Comparison of ENCODE assay signal across 40 cellular contexts in the genomic region with DNA sequence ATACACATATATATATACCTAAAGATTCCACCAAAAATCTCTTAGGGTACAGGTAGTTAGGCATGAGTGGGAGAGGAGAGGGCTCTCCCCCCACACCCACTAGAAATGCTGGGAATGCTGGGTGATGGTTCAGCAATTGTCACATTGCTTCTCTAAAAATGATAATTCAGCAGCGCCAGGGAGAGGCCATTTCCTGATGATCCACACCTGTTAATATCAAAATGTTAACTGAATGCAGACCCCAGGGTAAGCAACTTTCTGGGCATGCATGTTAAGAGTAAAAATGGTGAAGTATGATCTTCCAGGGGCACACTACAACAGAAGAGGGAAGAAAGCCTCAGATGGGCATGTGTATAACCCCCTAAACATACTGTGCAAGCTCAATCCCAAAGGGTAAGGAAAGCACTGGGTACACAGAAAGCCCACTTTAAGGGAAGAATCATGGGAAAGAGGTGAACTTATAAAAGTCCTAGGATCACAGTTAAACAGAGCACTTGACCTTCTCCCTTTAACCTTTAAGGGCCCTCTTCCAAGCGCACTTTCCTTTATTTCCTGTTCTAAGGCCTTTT.
"Had no signal": no experiment of that assay in that cellular context is flagged by ENCODE, and none has a peak within 500 bp of the region (broad histone marks: within the 10 kb centered on the region; RNA-seq: fewer than 3 reads in every experiment).

No MANE protein-coding gene starts in this region.

- H3K4me3 ChIP-seq: adrenal gland, ascending aorta, body of pancreas, breast epithelium, cardiac muscle cell had no signal

- H3K9me3 ChIP-seq: body of pancreas had no signal

- H3K4me3 Mint-ChIP-seq: activated naive CD4-positive, alpha-beta T cell treated with anti-CD3 and anti-CD28 coated beads for 36 hours; activated naive CD4-positive, alpha-beta T cell treated with anti-CD3 and anti-CD28 coated beads, Interleukin-2, amount 10 ng/mL, durations not matched to agents 7 days and 5 days; activated naive CD4-positive, alpha-beta T cell treated with anti-CD3 and anti-CD28 coated beads, Interleukin-2, amount 50 U/mL, for 24 hours; activated naive CD8-positive, alpha-beta T cell; activated naive CD8-positive, alpha-beta T cell treated with anti-CD3 and anti-CD28 coated beads for 36 hours; activated naive CD8-positive, alpha-beta T cell treated with anti-CD3 and anti-CD28 coated beads, Interleukin-2, amount 10 ng/mL, durations not matched to agents 7 days and 5 days; activated naive CD8-positive, alpha-beta T cell treated with anti-CD3 and anti-CD28 coated beads, Interleukin-2, amount 50 U/mL, for 24 hours; activated T-cell treated with anti-CD3 and anti-CD28 coated beads, Interleukin-2, amount 50 U/mL, for 24 hours; activated T-cell treated with anti-CD3 and anti-CD28 coated beads, Interleukin-2, amount 50 U/mL, for 4 hours; activated T-cell treated with anti-CD3 and anti-CD28 coated beads, Interleukin-2, amount 50 U/mL, for 72 hours; activated T-helper 1 cell treated with anti-CD3 and anti-CD28 coated beads, Interleukin-12 subunit alpha, Interleukin-12 subunit beta, Interleukin-2, Interleukin-4 antibody, amounts not matched to agents 30 ng/mL and 10 ng/mL and 1 ng/mL, durations not matched to agents 14 hours and 24 hours and 36 hours; activated T-helper 17 cell treated with anti-CD3 and anti-CD28 coated beads, Interleukin-2, amount 50 U/mL, for 72 hours; brain; central memory CD8-positive, alpha-beta T cell had no signal

- H3K4me1 ChIP-seq: adrenal gland, ascending aorta, body of pancreas, breast epithelium had no signal

- H3K27ac ChIP-seq: adrenal gland, ascending aorta, body of pancreas, brain microvascular endothelial cell, breast epithelium, cardiac muscle cell had no signal

- FAIRE-seq: astrocyte, bronchial epithelial cell had no signal

- H3K36me3 ChIP-seq: adrenal gland, ascending aorta, brain microvascular endothelial cell, breast epithelium, cardiac muscle cell had no signal

- ATAC-seq: activated naive CD4-positive, alpha-beta T cell treated with anti-CD3 and anti-CD28 coated beads, Interleukin-2, amount 50 U/mL, for 72 hours; activated naive CD8-positive, alpha-beta T cell treated with anti-CD3 and anti-CD28 coated beads, Interleukin-2, amount 50 U/mL, for 24 hours; activated T-cell treated with anti-CD3 and anti-CD28 coated beads, Interleukin-2, amount 50 U/mL, for 4 hours; activated T-cell treated with anti-CD3 and anti-CD28 coated beads, Interleukin-2, amount 50 U/mL, for 72 hours; activated T-helper 17 cell treated with anti-CD3 and anti-CD28 coated beads, Interleukin-2, amount 50 U/mL, for 72 hours; body of pancreas had no signal

- H3K4me1 Mint-ChIP-seq: activated naive CD4-positive, alpha-beta T cell treated with anti-CD3 and anti-CD28 coated beads, Interleukin-2, amount 10 ng/mL, durations not matched to agents 7 days and 5 days; activated naive CD4-positive, alpha-beta T cell treated with anti-CD3 and anti-CD28 coated beads, Interleukin-2, amount 50 U/mL, for 24 hours; activated naive CD8-positive, alpha-beta T cell treated with anti-CD3 and anti-CD28 coated beads for 36 hours; activated naive CD8-positive, alpha-beta T cell treated with anti-CD3 and anti-CD28 coated beads, Interleukin-2, amount 10 ng/mL, durations not matched to agents 7 days and 5 days; activated T-helper 17 cell treated with anti-CD3 and anti-CD28 coated beads, Interleukin-2, amount 50 U/mL, for 72 hours; brain; central memory CD8-positive, alpha-beta T cell had no signal

- H3K36me3 Mint-ChIP-seq: activated naive CD4-positive, alpha-beta T cell treated with anti-CD3 and anti-CD28 coated beads, Interleukin-2, amount 10 ng/mL, durations not matched to agents 7 days and 5 days; activated naive CD8-positive, alpha-beta T cell treated with anti-CD3 and anti-CD28 coated beads for 36 hours; brain had no signal

- DNase-seq: activated effector memory CD4-positive, alpha-beta T cell treated with anti-CD3 and anti-CD28 coated beads, Interleukin-2, amount 50 U/mL, for 16 hours; activated effector memory CD4-positive, alpha-beta T cell treated with Interleukin-2 at 50 U/mL for 16 hours; activated gamma-delta T cell; activated gamma-delta T cell treated with Interleukin-2 at 50 U/mL for 16 hours; activated naive CD4-positive, alpha-beta T cell; activated naive CD4-positive, alpha-beta T cell treated with anti-CD3 and anti-CD28 coated beads for 36 hours; activated naive CD4-positive, alpha-beta T cell treated with anti-CD3 and anti-CD28 coated beads, Interleukin-2, amount 10 ng/mL, durations not matched to agents 7 days and 5 days; activated naive CD4-positive, alpha-beta T cell treated with anti-CD3 and anti-CD28 coated beads, Interleukin-2, amount 50 U/mL, for 16 hours; activated naive CD4-positive, alpha-beta T cell treated with Interleukin-2 at 50 U/mL for 16 hours; activated naive CD8-positive, alpha-beta T cell treated with anti-CD3 and anti-CD28 coated beads for 36 hours; activated naive CD8-positive, alpha-beta T cell treated with anti-CD3 and anti-CD28 coated beads, Interleukin-2, amount 10 ng/mL, durations not matched to agents 7 days and 5 days; activated naive CD8-positive, alpha-beta T cell treated with anti-CD3 and anti-CD28 coated beads, Interleukin-2, amount 50 U/mL, for 24 hours; activated T-cell treated with anti-CD3 and anti-CD28 coated beads, Interleukin-2, amount 50 U/mL, for 1 hour; activated T-cell treated with anti-CD3 and anti-CD28 coated beads, Interleukin-2, amount 50 U/mL, for 24 hours; activated T-cell treated with anti-CD3 and anti-CD28 coated beads, Interleukin-2, amount 50 U/mL, for 4 hours; activated T-cell treated with anti-CD3 and anti-CD28 coated beads, Interleukin-2, amount 50 U/mL, for 48 hours; activated T-cell treated with anti-CD3 and anti-CD28 coated beads, Interleukin-2, amount 50 U/mL, for 72 hours; adrenal gland; amniotic stem cell; amygdala; anterior cingulate cortex; aorta; body of pancreas; brain microvascular endothelial cell; caudate nucleus; central memory CD4-positive, alpha-beta T cell; cerebellar nuclear complex had no signal

- H3K27ac Mint-ChIP-seq: activated naive CD4-positive, alpha-beta T cell treated with anti-CD3 and anti-CD28 coated beads for 36 hours; activated naive CD4-positive, alpha-beta T cell treated with anti-CD3 and anti-CD28 coated beads, Interleukin-2, amount 10 ng/mL, durations not matched to agents 7 days and 5 days; activated naive CD4-positive, alpha-beta T cell treated with anti-CD3 and anti-CD28 coated beads, Interleukin-2, amount 50 U/mL, for 24 hours; activated naive CD4-positive, alpha-beta T cell treated with anti-CD3 and anti-CD28 coated beads, Interleukin-2, amount 50 U/mL, for 72 hours; activated naive CD8-positive, alpha-beta T cell; activated naive CD8-positive, alpha-beta T cell treated with anti-CD3 and anti-CD28 coated beads for 36 hours; activated naive CD8-positive, alpha-beta T cell treated with anti-CD3 and anti-CD28 coated beads, Interleukin-2, amount 10 ng/mL, durations not matched to agents 7 days and 5 days; activated naive CD8-positive, alpha-beta T cell treated with anti-CD3 and anti-CD28 coated beads, Interleukin-2, amount 50 U/mL, for 24 hours; activated T-cell treated with anti-CD3 and anti-CD28 coated beads, Interleukin-2, amount 50 U/mL, for 24 hours; activated T-cell treated with anti-CD3 and anti-CD28 coated beads, Interleukin-2, amount 50 U/mL, for 72 hours; activated T-helper 1 cell treated with anti-CD3 and anti-CD28 coated beads, Interleukin-12 subunit alpha, Interleukin-12 subunit beta, Interleukin-2, Interleukin-4 antibody, amounts not matched to agents 30 ng/mL and 10 ng/mL and 1 ng/mL, durations not matched to agents 14 hours and 24 hours and 36 hours; activated T-helper 17 cell treated with anti-CD3 and anti-CD28 coated beads, Interleukin-2, amount 50 U/mL, for 72 hours; activated T-helper 2 cell treated with anti-CD3 and anti-CD28 coated beads, Interferon-gamma antibody, Interleukin-2, Interleukin-4, amounts not matched to agents 10 μg/mL and 5 μg/mL and 100 μg/mL, durations not matched to agents 14 hours and 24 hours and 36 hours; brain had no signal

- H3K27me3 ChIP-seq: adrenal gland, ascending aorta, body of pancreas, breast epithelium, cardiac muscle cell had no signal
